ENCODE assay signal across 8 cellular contexts in the genomic region with DNA sequence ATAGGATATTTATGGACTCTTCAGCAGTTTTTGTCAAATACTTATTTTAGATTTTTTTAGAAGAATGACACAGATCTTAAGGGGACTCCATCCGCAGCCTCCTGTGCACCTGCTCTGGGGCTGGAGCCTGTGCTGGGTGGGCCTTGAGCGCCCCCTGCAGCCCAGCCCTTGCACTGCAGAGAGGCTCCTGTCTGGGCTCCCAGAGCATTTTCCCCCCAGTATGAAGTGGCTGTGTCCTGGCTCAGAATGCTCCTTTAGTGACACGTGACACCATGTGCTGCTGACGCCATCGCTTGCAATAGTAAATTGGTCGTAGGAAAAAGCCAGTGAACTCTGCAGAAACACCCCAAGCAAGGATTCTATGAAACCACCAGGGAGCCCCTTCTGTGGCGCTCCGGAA.
DNase-seq lines count a peak whose midpoint lies in the region; ATAC-seq, FAIRE-seq and TF ChIP-seq lines count a peak whose summit lies in the region.
"Not testable (repeated sequence)": the region's sequence is repeated elsewhere in the genome, so short reads cannot be mapped to it uniquely, and the experiment has no call there.

No MANE protein-coding gene starts in this region.

- H3K4me1 Mint-ChIP-seq in activated T-helper 2 cell treated with anti-CD3 and anti-CD28 coated beads, Interferon-gamma antibody, Interleukin-2, Interleukin-4, amounts not matched to agents 10 μg/mL and 5 μg/mL and 100 μg/mL, durations not matched to agents 14 hours and 24 hours and 36 hours (ENCODE audit: low read depth): peaks cover 44% of the 10 kb centered on the region
- peaks cover 45 to 61% of the 10 kb centered on the region in 2 donors for H3K4me1 Mint-ChIP-seq in natural killer cell treated with Interleukin-12 subunit alpha and Interleukin-12 subunit beta and Interleukin-15 and Interleukin-18, amount 100 ng/mL, for 72 hours (ENCODE audit: low read depth in 2 of 2)
- peaks cover 85% of the 10 kb centered on the region for H3K4me1 Mint-ChIP-seq in stimulated activated naive CD8-positive, alpha-beta T cell treated with anti-CD3 and anti-CD28 coated beads, Interleukin-15, amount 100 ng/mL, for 72 hours

- not testable (repeated sequence) for H3K4me2 ChIP-seq in PC-3 (ENCODE audit: low read length)

- not testable (repeated sequence) for H3F3A ChIP-seq in PC-3 (ENCODE audit: low read length, unreplicated experiment)

- H3K27me3 Mint-ChIP-seq in activated T-helper 2 cell treated with anti-CD3 and anti-CD28 coated beads, Interferon-gamma antibody, Interleukin-2, Interleukin-4, amounts not matched to agents 10 μg/mL and 5 μg/mL and 100 μg/mL, durations not matched to agents 14 hours and 24 hours and 36 hours (ENCODE audit: low read depth); natural killer cell treated with Interleukin-12 subunit alpha and Interleukin-12 subunit beta and Interleukin-15 and Interleukin-18, amount 100 ng/mL, for 72 hours; stimulated activated naive CD8-positive, alpha-beta T cell treated with anti-CD3 and anti-CD28 coated beads, Interleukin-15, amount 100 ng/mL, for 72 hours: not testable (repeated sequence)

- H3K27ac ChIP-seq in PC-3 (ENCODE audit: low read length): not testable (repeated sequence)

- H3K4me1 ChIP-seq in PC-3 (ENCODE audit: insufficient read depth, low read length): not testable (repeated sequence)

- intact Hi-C loops in PC-3 (cut with micrococcal nuclease): not testable (repeated sequence)
- intact Hi-C loops in activated T-helper 2 cell treated with anti-CD3 and anti-CD28 coated beads, Interferon-gamma antibody, Interleukin-2, Interleukin-4, amounts not matched to agents 10 μg/mL and 5 μg/mL and 100 μg/mL, durations not matched to agents 14 hours and 24 hours and 36 hours (cut with micrococcal nuclease): loop anchor here (2.0 to 5.0 kb wide), 2 partner anchors 31 to 59 kb away; no protein-coding TSS in a partner anchor

- not testable (repeated sequence) for ATAC-seq in PC-3
- peak; percentile 17 to 49 for ATAC-seq in activated CD4-positive, CD25-positive, alpha-beta regulatory T cell treated with anti-CD3 and anti-CD28 coated beads, Interleukin-2, amount 50 U/mL, for 24 hours
- peak; percentile 43 to 46 for ATAC-seq in natural killer cell treated with Interleukin-12 subunit alpha and Interleukin-12 subunit beta and Interleukin-15 and Interleukin-18, amount 100 ng/mL, for 72 hours
- peak; percentile 37 for ATAC-seq in stimulated activated naive CD8-positive, alpha-beta T cell treated with anti-CD3 and anti-CD28 coated beads, Interleukin-15, amount 100 ng/mL, for 72 hours

- not testable (repeated sequence) for H2AFZ ChIP-seq in PC-3 (ENCODE audit: low read length)

- H3K79me2 ChIP-seq in PC-3 (ENCODE audit: low read length): not testable (repeated sequence)

- POLR2A ChIA-PET in PC-3 (lab: Charles Lee; ENCODE audit: unreplicated experiment): not testable (repeated sequence)

- peak overlapping the region; percentile 52 for H3K27ac Mint-ChIP-seq in activated T-helper 2 cell treated with anti-CD3 and anti-CD28 coated beads, Interferon-gamma antibody, Interleukin-2, Interleukin-4, amounts not matched to agents 10 μg/mL and 5 μg/mL and 100 μg/mL, durations not matched to agents 14 hours and 24 hours and 36 hours
- peak overlapping the region; percentile 95 to 96 for H3K27ac Mint-ChIP-seq in natural killer cell treated with Interleukin-12 subunit alpha and Interleukin-12 subunit beta and Interleukin-15 and Interleukin-18, amount 100 ng/mL, for 72 hours
- H3K27ac Mint-ChIP-seq in stimulated activated naive CD8-positive, alpha-beta T cell treated with anti-CD3 and anti-CD28 coated beads, Interleukin-15, amount 100 ng/mL, for 72 hours: peak overlapping the region; percentile 96 to 98

- H3K9me2 ChIP-seq in PC-3 (replicated peaks; ENCODE audit: low read length): not testable (repeated sequence)

- not testable (repeated sequence) for H3K9ac ChIP-seq in PC-3 (ENCODE audit: low read length)

- H3K9me3 ChIP-seq in PC-3 (ENCODE audit: low read length): not testable (repeated sequence)

- FAIRE-seq in D721Med (lab: Jason Lieb, UNC): not testable (repeated sequence)

- TF ChIP-seq CTCF in D721Med (IDR thresholded peaks at IDR 0.05; ENCODE audit: insufficient read depth, missing control alignments) (peak; percentile 30), PC-3 (conservative IDR thresholded peaks at IDR 0.05; ENCODE audit: low read depth, low read length) (peak; percentile 54), epithelial cell of proximal tubule (conservative IDR thresholded peaks at IDR 0.05; ENCODE audit: low read depth, low read length) (peak; percentile 53)

- not testable (repeated sequence) for H3K9me3 Mint-ChIP-seq in activated T-helper 2 cell treated with anti-CD3 and anti-CD28 coated beads, Interferon-gamma antibody, Interleukin-2, Interleukin-4, amounts not matched to agents 10 μg/mL and 5 μg/mL and 100 μg/mL, durations not matched to agents 14 hours and 24 hours and 36 hours; natural killer cell treated with Interleukin-12 subunit alpha and Interleukin-12 subunit beta and Interleukin-15 and Interleukin-18, amount 100 ng/mL, for 72 hours; stimulated activated naive CD8-positive, alpha-beta T cell treated with anti-CD3 and anti-CD28 coated beads, Interleukin-15, amount 100 ng/mL, for 72 hours

- BruUV-seq in PC-3 (replicated peaks; lab: Mats Ljungman, UMichigan): not testable (repeated sequence)

- H4K20me1 ChIP-seq in PC-3 (ENCODE audit: low read length): not testable (repeated sequence)

- not testable (repeated sequence) for H3K36me3 Mint-ChIP-seq in activated T-helper 2 cell treated with anti-CD3 and anti-CD28 coated beads, Interferon-gamma antibody, Interleukin-2, Interleukin-4, amounts not matched to agents 10 μg/mL and 5 μg/mL and 100 μg/mL, durations not matched to agents 14 hours and 24 hours and 36 hours (ENCODE audit: low read depth); natural killer cell treated with Interleukin-12 subunit alpha and Interleukin-12 subunit beta and Interleukin-15 and Interleukin-18, amount 100 ng/mL, for 72 hours

- CTCF ChIA-PET in PC-3 (lab: Charles Lee): not testable (repeated sequence)

- peak overlapping the region; percentile 56 for H3K4me3 Mint-ChIP-seq in activated T-helper 2 cell treated with anti-CD3 and anti-CD28 coated beads, Interferon-gamma antibody, Interleukin-2, Interleukin-4, amounts not matched to agents 10 μg/mL and 5 μg/mL and 100 μg/mL, durations not matched to agents 14 hours and 24 hours and 36 hours (ENCODE audit: low read depth)
- peak overlapping the region; percentile 78 for H3K4me3 Mint-ChIP-seq in natural killer cell treated with Interleukin-12 subunit alpha and Interleukin-12 subunit beta and Interleukin-15 and Interleukin-18, amount 100 ng/mL, for 72 hours
- H3K4me3 Mint-ChIP-seq in stimulated activated naive CD8-positive, alpha-beta T cell treated with anti-CD3 and anti-CD28 coated beads, Interleukin-15, amount 100 ng/mL, for 72 hours: peak overlapping the region; percentile 76 to 89

- H3K4me3 ChIP-seq in Jurkat, Clone E6-1 (ENCODE audit: low read length): peak overlapping the region; percentile 52; the same call in 1 of the 2 replicates
- not testable (repeated sequence) for H3K4me3 ChIP-seq in PC-3 (ENCODE audit: low read length); epithelial cell of proximal tubule (ENCODE audit: low read depth, low read length)

- H3K27me3 ChIP-seq in PC-3 (ENCODE audit: low read length): not testable (repeated sequence)

- not testable (repeated sequence) for DNase-seq in D721Med (ENCODE audit: insufficient read length, low spot score); PC-3; epithelial cell of proximal tubule (ENCODE audit: low read depth); natural killer cell treated with Interleukin-12 subunit alpha and Interleukin-12 subunit beta and Interleukin-15 and Interleukin-18, amount 100 ng/mL, for 72 hours (ENCODE audit: low spot score)
- peak; percentile 67 for DNase-seq in Jurkat, Clone E6-1 (ENCODE audit: low read depth, low spot score)
- peak; percentile 47 for DNase-seq in activated T-helper 2 cell treated with anti-CD3 and anti-CD28 coated beads, Interferon-gamma antibody, Interleukin-2, Interleukin-4, amounts not matched to agents 10 μg/mL and 5 μg/mL and 100 μg/mL, durations not matched to agents 14 hours and 24 hours and 36 hours (ENCODE audit: low spot score)
- peak; percentile 72 to 82 for DNase-seq in stimulated activated naive CD8-positive, alpha-beta T cell treated with anti-CD3 and anti-CD28 coated beads, Interleukin-15, amount 100 ng/mL, for 72 hours

- H3K36me3 ChIP-seq in PC-3 (ENCODE audit: low read depth, low read length): not testable (repeated sequence)
